Comparison of ENCODE assay signal across 13 cellular contexts in the genomic region with DNA sequence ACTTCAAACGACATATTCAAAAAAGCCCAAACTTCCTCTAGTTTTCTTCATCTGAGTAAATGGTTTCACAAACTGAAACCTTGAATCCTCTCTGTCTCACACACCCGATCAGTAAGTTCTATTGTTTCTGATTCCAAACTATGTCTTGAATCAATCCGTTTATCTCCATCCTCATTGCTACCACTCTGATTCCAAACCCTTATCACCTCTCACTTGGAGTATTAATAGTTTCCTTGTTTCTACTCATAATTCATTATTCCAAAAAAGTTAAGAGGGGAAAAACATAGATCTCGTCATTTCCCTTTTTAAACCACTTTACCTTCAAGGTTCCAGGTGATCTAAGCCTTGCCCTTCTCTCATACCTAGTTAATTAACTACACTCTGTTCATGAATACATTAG. TPM values are rescaled to one million over a fixed set of nuclear protein-coding genes. Genes with fewer than 3 reads are reported as not detected.
DNase-seq lines count a peak whose midpoint lies in the region; ATAC-seq and TF ChIP-seq lines count a peak whose summit lies in the region.
"Had no signal": no experiment of that assay in that cellular context is flagged by ENCODE, and none has a peak within 500 bp of the region (broad histone marks: within the 10 kb centered on the region; RNA-seq: fewer than 3 reads in every experiment).

No MANE protein-coding gene starts in this region.

- no peak overlapping the region for H3K27ac ChIP-seq in CD8-positive, alpha-beta T cell (ENCODE audit: low read depth, low read length)
- H3K27ac ChIP-seq in GM23338 (ENCODE audit: low read depth), result no peak overlapping the region
- H3K27ac ChIP-seq in naive thymus-derived CD4-positive, alpha-beta T cell (ENCODE audit: low read depth, low read length), result no peak overlapping the region
- H3K27ac ChIP-seq: gastrocnemius medialis, transverse colon had no signal

- H3K27me3 Mint-ChIP-seq in CD8-positive, alpha-beta T cell (ENCODE audit: low read depth), result no peaks in the 10 kb centered on the region
- H3K27me3 Mint-ChIP-seq in GM23338 (ENCODE audit: insufficient read depth, low read depth, poor library complexity), result peaks cover 8% of the 10 kb centered on the region
- H3K27me3 Mint-ChIP-seq in activated CD4-positive, alpha-beta memory T cell treated with anti-CD3 and anti-CD28 coated beads, Interleukin-2, amount 10 ng/mL, durations not matched to agents 7 days and 5 days, result no peaks in the 10 kb centered on the region
- H3K27me3 Mint-ChIP-seq in naive thymus-derived CD4-positive, alpha-beta T cell, result no peaks in the 10 kb centered on the region

- H3K4me2 ChIP-seq in GM23338, result peak overlapping the region; percentile 93

- peaks cover 25% of the 10 kb centered on the region for H3K36me3 Mint-ChIP-seq in CD8-positive, alpha-beta T cell
- H3K36me3 Mint-ChIP-seq in GM23338 (ENCODE audit: low read depth), result peaks cover 24% of the 10 kb centered on the region
- peaks cover 62% of the 10 kb centered on the region for H3K36me3 Mint-ChIP-seq in activated CD4-positive, alpha-beta memory T cell treated with anti-CD3 and anti-CD28 coated beads, Interleukin-2, amount 10 ng/mL, durations not matched to agents 7 days and 5 days (ENCODE audit: low read depth)
- H3K36me3 Mint-ChIP-seq in naive thymus-derived CD4-positive, alpha-beta T cell, result peaks cover 0 to 21% (median 17%) of the 10 kb centered on the region in 5 donors

- no peaks in the 10 kb centered on the region for H3K36me3 ChIP-seq in CD8-positive, alpha-beta T cell (ENCODE audit: insufficient read depth, low read length)
- no peaks in the 10 kb centered on the region; the same call in 1 of the 2 replicates for H3K36me3 ChIP-seq in GM23338 (ENCODE audit: insufficient read depth)
- peaks cover 0 to 3% (median 0%) of the 10 kb centered on the region in 3 experiments for H3K36me3 ChIP-seq in naive thymus-derived CD4-positive, alpha-beta T cell (ENCODE audit: control insufficient read depth in 2 of 3, insufficient read depth in 3 of 3, low read length in 3 of 3)

- H3K9me3 Mint-ChIP-seq in CD8-positive, alpha-beta T cell, result no peaks in the 10 kb centered on the region
- H3K9me3 Mint-ChIP-seq in GM23338, result no peaks in the 10 kb centered on the region; the same call in 2 of the 3 replicates
- H3K9me3 Mint-ChIP-seq in activated CD4-positive, alpha-beta memory T cell treated with anti-CD3 and anti-CD28 coated beads, Interleukin-2, amount 10 ng/mL, durations not matched to agents 7 days and 5 days, result no peaks in the 10 kb centered on the region
- no peaks in the 10 kb centered on the region for H3K9me3 Mint-ChIP-seq in naive thymus-derived CD4-positive, alpha-beta T cell

- no peaks in the 10 kb centered on the region for H3F3A ChIP-seq in GM23338 (replicated peaks; ENCODE audit: low read depth)

- ATAC-seq in CD8-positive, alpha-beta T cell, result no peak
- no peak for ATAC-seq in GM23338
- ATAC-seq in naive thymus-derived CD4-positive, alpha-beta T cell, result no peak
- ATAC-seq in HG02840 (IDR thresholded peaks at IDR 0.05; ENCODE audit: low FRiP score, unreplicated experiment), result no peak
- no peak for ATAC-seq in HG03342 (IDR thresholded peaks at IDR 0.05; ENCODE audit: unreplicated experiment)
- ATAC-seq: gastrocnemius medialis, Panc1 had no signal

- DNase-seq in CD8-positive, alpha-beta T cell, result no peak
- DNase-seq in GM23338 (ENCODE audit: low spot score), result no peak
- DNase-seq in activated CD4-positive, alpha-beta memory T cell treated with anti-CD3 and anti-CD28 coated beads, Interleukin-2, amount 10 ng/mL, durations not matched to agents 7 days and 5 days, result no peak
- DNase-seq in naive thymus-derived CD4-positive, alpha-beta T cell, result no peak
- DNase-seq in NCI-H1436 (lab: John Stamatoyannopoulos, UW), result no peak
- DNase-seq in superior temporal gyrus (ENCODE audit: extremely low spot score), result no peak
- DNase-seq: activated gamma-delta T cell, COR-L47, gastrocnemius medialis, transverse colon had no signal

- no peak overlapping the region for H2AFZ ChIP-seq in GM23338

- H3K4me3 ChIP-seq in CD8-positive, alpha-beta T cell (ENCODE audit: low read depth, low read length), result no peak overlapping the region
- peak overlapping the region; percentile 87 for H3K4me3 ChIP-seq in GM23338
- no peak overlapping the region for H3K4me3 ChIP-seq in naive thymus-derived CD4-positive, alpha-beta T cell (ENCODE audit: low read length)

- peaks cover 40% of the 10 kb centered on the region for H3K79me2 ChIP-seq in GM23338 (replicated peaks; ENCODE audit: insufficient read depth)

- H4K20me1 ChIP-seq in GM23338 (replicated peaks; ENCODE audit: insufficient read depth), result no peaks in the 10 kb centered on the region

- H3K4me1 Mint-ChIP-seq in CD8-positive, alpha-beta T cell (ENCODE audit: low read depth), result peaks cover 47% of the 10 kb centered on the region
- peaks cover 22% of the 10 kb centered on the region for H3K4me1 Mint-ChIP-seq in GM23338
- peaks cover 60% of the 10 kb centered on the region for H3K4me1 Mint-ChIP-seq in activated CD4-positive, alpha-beta memory T cell treated with anti-CD3 and anti-CD28 coated beads, Interleukin-2, amount 10 ng/mL, durations not matched to agents 7 days and 5 days
- H3K4me1 Mint-ChIP-seq in naive thymus-derived CD4-positive, alpha-beta T cell, result peaks cover 26 to 63% (median 54%) of the 10 kb centered on the region in 7 donors

- peak overlapping the region; percentile 49 for H3K4me3 Mint-ChIP-seq in CD8-positive, alpha-beta T cell
- H3K4me3 Mint-ChIP-seq in GM23338, result peak overlapping the region; percentile 85
- peak overlapping the region; percentile 84 for H3K4me3 Mint-ChIP-seq in activated CD4-positive, alpha-beta memory T cell treated with anti-CD3 and anti-CD28 coated beads, Interleukin-2, amount 10 ng/mL, durations not matched to agents 7 days and 5 days
- H3K4me3 Mint-ChIP-seq in naive thymus-derived CD4-positive, alpha-beta T cell, result peak overlapping the region in 8 of 10 donors; percentile 34 to 100 (median 78)

- CTCF ChIA-PET in CD8-positive, alpha-beta T cell (lab: Charles Lee), result interaction anchor here (2.7 kb wide), 1 partner anchor 13 kb away, joined by 12 read pairs; no protein-coding TSS in a partner anchor
- CTCF ChIA-PET in activated CD4-positive, alpha-beta memory T cell treated with anti-CD3 and anti-CD28 coated beads, Interleukin-2, amount 10 ng/mL, durations not matched to agents 7 days and 5 days (lab: Charles Lee), result interaction anchor here (1.2 to 2.3 kb wide), 2 partner anchors 13 to 84 kb away, joined by 3 to 12 read pairs; no protein-coding TSS in a partner anchor
- CTCF ChIA-PET in naive thymus-derived CD4-positive, alpha-beta T cell (lab: Charles Lee), result interaction anchor here (1.4 kb wide), 1 partner anchor 246 kb away, joined by 8 read pairs; no protein-coding TSS in a partner anchor

- H3K4me1 ChIP-seq in CD8-positive, alpha-beta T cell (ENCODE audit: insufficient read depth, low read length), result peaks cover 22% of the 10 kb centered on the region
- peaks cover 22% of the 10 kb centered on the region for H3K4me1 ChIP-seq in GM23338 (ENCODE audit: insufficient read depth)
- H3K4me1 ChIP-seq in naive thymus-derived CD4-positive, alpha-beta T cell (ENCODE audit: control insufficient read depth in 2 of 2, insufficient read depth in 2 of 2, low read length in 2 of 2), result peaks cover 10 to 26% of the 10 kb centered on the region in 2 donors

- intact Hi-C loops in CD8-positive, alpha-beta T cell (cut with DNase I, micrococcal nuclease), result loop anchor here (5.0 to 10.0 kb wide), 4 partner anchors 692 to 1619 kb away; partner anchors contain the start of genes ATP1B1 (in 2 of the 2), GORAB (in 1 of the 2), SFT2D2 (in 1 of the 2) and TIPRL (in 1 of the 2)
- intact Hi-C loops in naive thymus-derived CD4-positive, alpha-beta T cell (cut with micrococcal nuclease), result loop anchor here (5.0 to 10.0 kb wide), 2 partner anchors 209 to 1262 kb away; partner anchors contain the start of gene F5 (in 1 of the 2)

- no peak for TF ChIP-seq CTCF in CD8-positive, alpha-beta T cell (IDR thresholded peaks at IDR 0.05)
- no peak for TF ChIP-seq CTCF in GM23338 (conservative IDR thresholded peaks at IDR 0.05; ENCODE audit: low read depth in 2 of 2)

- H3K9me2 ChIP-seq in GM23338 (ENCODE audit: insufficient read depth), result no peaks in the 10 kb centered on the region

- no peaks in the 10 kb centered on the region for H3K27me3 ChIP-seq in CD8-positive, alpha-beta T cell (ENCODE audit: insufficient read depth, low read length)
- H3K27me3 ChIP-seq in GM23338 (ENCODE audit: insufficient read depth), result no peaks in the 10 kb centered on the region
- no peaks in the 10 kb centered on the region for H3K27me3 ChIP-seq in naive thymus-derived CD4-positive, alpha-beta T cell (ENCODE audit: control insufficient read depth in 2 of 2, insufficient read depth in 2 of 2, low read length in 2 of 2)
- H3K27me3 ChIP-seq: gastrocnemius medialis, transverse colon had no signal

- POLR2A ChIA-PET in CD8-positive, alpha-beta T cell (lab: Charles Lee), result interaction anchor here (0.7 to 3.5 kb wide), 2 partner anchors 97 to 210 kb away, joined by 3 to 22 read pairs; partner anchors contain the start of genes F5 and SCYL3
- POLR2A ChIA-PET in activated CD4-positive, alpha-beta memory T cell treated with anti-CD3 and anti-CD28 coated beads, Interleukin-2, amount 10 ng/mL, durations not matched to agents 7 days and 5 days (lab: Charles Lee), result interaction anchor here (0.8 to 6.2 kb wide), 15 partner anchors 11 to 429 kb away, joined by 3 to 106 read pairs (median 11); partner anchors contain the start of genes BLZF1, F5, NME7 and SCYL3
- POLR2A ChIA-PET in naive thymus-derived CD4-positive, alpha-beta T cell (lab: Charles Lee), result interaction anchor here (0.8 kb wide), 1 partner anchor 21 kb away, joined by 3 read pairs; no protein-coding TSS in a partner anchor

- no peaks in the 10 kb centered on the region for H3K9me3 ChIP-seq in CD8-positive, alpha-beta T cell (ENCODE audit: low read length)
- no peaks in the 10 kb centered on the region for H3K9me3 ChIP-seq in naive thymus-derived CD4-positive, alpha-beta T cell (ENCODE audit: control insufficient read depth in 2 of 3, low read length in 3 of 3)
- H3K9me3 ChIP-seq: gastrocnemius medialis, transverse colon had no signal

- H3K27ac Mint-ChIP-seq in CD8-positive, alpha-beta T cell, result no peak overlapping the region
- peak overlapping the region; percentile 1; the same call in 1 of the 2 replicates for H3K27ac Mint-ChIP-seq in GM23338
- H3K27ac Mint-ChIP-seq in activated CD4-positive, alpha-beta memory T cell treated with anti-CD3 and anti-CD28 coated beads, Interleukin-2, amount 10 ng/mL, durations not matched to agents 7 days and 5 days, result peak overlapping the region; percentile 88
- H3K27ac Mint-ChIP-seq in naive thymus-derived CD4-positive, alpha-beta T cell, result peak overlapping the region in 3 of 9 donors; percentile 33 to 99 (median 77)

TF ChIP-seq in GM23338, 12 proteins besides CTCF, POLR2A, EP300 and RAD21 (continues in another document):
- no peak for TF ChIP-seq STAT1 (IDR thresholded peaks at IDR 0.05; ENCODE audit: unreplicated experiment)

RNA-seq across cellular contexts. Expression of gene METTL18, which starts 1.7 kb away (rescaled TPM):
- total RNA-seq in CD8-positive, alpha-beta T cell, result 1 to 10 TPM; 2.2 to 3.7 TPM
- total RNA-seq in GM23338 (2014; rRNA removed; shearing (Covaris generic)), result 9.9 and 13.6 TPM in 2 replicates
- 13.6 and 14.2 TPM in 2 replicates for polyA plus RNA-seq in GM23338 (2016; fragmentation: Nextera tagmentation; extraction: Ambion mirVana)
- 10 to 100 TPM; 14.2 to 15.7 TPM for total RNA-seq in activated CD4-positive, alpha-beta memory T cell treated with anti-CD3 and anti-CD28 coated beads, Interleukin-2, amount 10 ng/mL, durations not matched to agents 7 days and 5 days
- 10 to 100 TPM in 3 of 5 experiments, 1 to 10 TPM in 2; 4.9 to 21.1 (median 13.4) TPM for total RNA-seq in naive thymus-derived CD4-positive, alpha-beta T cell
- 10 to 100 TPM; 22.2 to 29.5 TPM for polyA plus RNA-seq in naive thymus-derived CD4-positive, alpha-beta T cell
